ENCODE assay signal across 8 cellular contexts in genomic region chr1:45206808-45207624, GRCh38. TPM values are rescaled to one million over a fixed set of nuclear protein-coding genes. Genes with fewer than 3 reads are reported as not detected.
DNase-seq lines count a peak whose midpoint lies in the region; ATAC-seq and TF ChIP-seq lines count a peak whose summit lies in the region.

No MANE protein-coding gene starts in this region.

- peak overlapping the region; percentile 19; the same call in 1 of the 2 replicates for H3K9ac ChIP-seq in ES-I3 (ENCODE audit: low read depth, low read length)
- H3K9ac ChIP-seq in PC-3 (ENCODE audit: low read length): peak overlapping the region; percentile 22; the same call in 1 of the 2 replicates

- TF ChIP-seq CTCF in PC-3 (conservative IDR thresholded peaks at IDR 0.05; ENCODE audit: low read depth, low read length) (no peak), prostate gland (IDR thresholded peaks at IDR 0.05) (no peak)

- no peaks in the 10 kb centered on the region for H3F3A ChIP-seq in PC-3 (ENCODE audit: low read length, unreplicated experiment)

- WGBS in prostate gland: 10% methylated on average over 18 of the region's 18 CpGs

- ATAC-seq in PC-3 (no peak; the same call in 1 of the 2 replicates), esophagus mucosa (peak; percentile 11), HG03196 (IDR thresholded peaks at IDR 0.05; ENCODE audit: unreplicated experiment) (no peak)

- H3K79me2 ChIP-seq in PC-3 (ENCODE audit: low read length): no peaks in the 10 kb centered on the region

- no TSS peak for BruUV-seq in PC-3 (replicated peaks; lab: Mats Ljungman, UMichigan)

- H3K9me2 ChIP-seq in PC-3 (replicated peaks; ENCODE audit: low read length): no peaks in the 10 kb centered on the region

- H3K27me3 ChIP-seq in PC-3 (ENCODE audit: low read length): no peaks in the 10 kb centered on the region
- no peaks in the 10 kb centered on the region for H3K27me3 ChIP-seq in prostate gland (replicated peaks; ENCODE audit: insufficient read depth)

- H3K9me3 ChIP-seq in ES-I3 (ENCODE audit: control insufficient read depth, insufficient read depth, low read length): no peaks in the 10 kb centered on the region
- H3K9me3 ChIP-seq in PC-3 (ENCODE audit: low read length): no peaks in the 10 kb centered on the region
- no peaks in the 10 kb centered on the region for H3K9me3 ChIP-seq in prostate gland

- H3K4me1 ChIP-seq in ES-I3 (ENCODE audit: insufficient read depth, low read length) (no peaks in the 10 kb centered on the region), PC-3 (ENCODE audit: insufficient read depth, low read length) (peaks cover 16% of the 10 kb centered on the region), prostate gland (replicated peaks) (no peaks in the 10 kb centered on the region)

- H3K27ac ChIP-seq in PC-3 (ENCODE audit: low read length) (no peak overlapping the region), prostate gland (peak overlapping the region; percentile 91 to 92)

- no peaks in the 10 kb centered on the region for H3K36me3 ChIP-seq in ES-I3 (ENCODE audit: insufficient read depth, low read length)
- no peaks in the 10 kb centered on the region for H3K36me3 ChIP-seq in PC-3 (ENCODE audit: low read depth, low read length)
- no peaks in the 10 kb centered on the region for H3K36me3 ChIP-seq in prostate gland

- peak overlapping the region; percentile 99 for H2AFZ ChIP-seq in PC-3 (ENCODE audit: low read length)

- POLR2A ChIA-PET in PC-3 (lab: Charles Lee; ENCODE audit: unreplicated experiment): no interaction called here

- H3K4me3 ChIP-seq in PC-3 (ENCODE audit: low read length): peak overlapping the region; percentile 91
- H3K4me3 ChIP-seq in prostate gland: peak overlapping the region; percentile 78 to 81

- intact Hi-C loops in PC-3 (cut with micrococcal nuclease) (loop anchor here (2.0 kb wide), 1 partner anchor 34 kb away; no protein-coding TSS in a partner anchor), prostate gland (cut with DNase I) (loop anchor here (5.0 kb wide), 1 partner anchor 55 kb away; no protein-coding TSS in a partner anchor)

- no peak for TF ChIP-seq POLR2A in prostate gland (IDR thresholded peaks at IDR 0.05)

- no peak for DNase-seq in PC-3
- peak; percentile 9 for DNase-seq in prostate gland (ENCODE audit: low spot score)
- DNase-seq in stimulated activated CD4-positive, alpha-beta T cell treated with anti-CD3 and anti-CD28 coated beads, Interleukin-1b, Interleukin-23, amount 100 ng/mL, for 48 hours: no peak
- DNase-seq in DMS114 treated with DMSO at 0.1 percent for 48 hours (lab: John Stamatoyannopoulos, UW; ENCODE audit: unreplicated experiment): no peak
- no peak for DNase-seq in HPDE6-E6E7 (ENCODE audit: extremely low spot score)

- H4K20me1 ChIP-seq in PC-3 (ENCODE audit: low read length): no peaks in the 10 kb centered on the region

- H3K4me2 ChIP-seq in PC-3 (ENCODE audit: low read length): peak overlapping the region; percentile 100

- CTCF ChIA-PET in PC-3 (lab: Charles Lee): no interaction called here

RNA-seq across cellular contexts. Expression of gene ZSWIM5, which starts 0.6 kb away (rescaled TPM):
- 1.4 and 1.6 TPM in 2 replicates for total RNA-seq in PC-3 (2014; rRNA removed)
- total RNA-seq in esophagus mucosa: 0.56 TPM
- 10 to 100 TPM in 1 of 2 donors, 1 to 10 TPM in 1; 7.2 to 18.6 TPM for total RNA-seq in prostate gland
